In genomic region chr6:106122941-106123337, GRCh38 we compare ENCODE assay signal across 19 cellular contexts. TPM values are rescaled to one million over a fixed set of nuclear protein-coding genes. Genes with fewer than 3 reads are reported as not detected.
"Had no signal": no experiment of that assay in that cellular context is flagged by ENCODE, and none has a peak within 500 bp of the region (broad histone marks: within the 10 kb centered on the region; RNA-seq: fewer than 3 reads in every experiment).

No MANE protein-coding gene starts in this region.

- H3K27ac Mint-ChIP-seq: activated naive CD4-positive, alpha-beta T cell treated with anti-CD3 and anti-CD28 coated beads, Interleukin-2, amount 50 U/mL, for 72 hours; naive thymus-derived CD4-positive, alpha-beta T cell; neural progenitor cell; progenitor cell of endocrine pancreas had no signal

- H3K9me3 Mint-ChIP-seq: activated naive CD4-positive, alpha-beta T cell treated with anti-CD3 and anti-CD28 coated beads, Interleukin-2, amount 50 U/mL, for 72 hours; central memory CD8-positive, alpha-beta T cell; neural progenitor cell had no signal

- H3K27me3 ChIP-seq: breast epithelium, foreskin keratinocyte, neural progenitor cell, vagina had no signal

- H3K9me3 ChIP-seq: breast epithelium, left ventricle myocardium inferior, vagina had no signal

- H3K4me1 ChIP-seq: breast epithelium, left ventricle myocardium inferior, neural progenitor cell, vagina had no signal

- H3K27ac ChIP-seq: breast epithelium, foreskin keratinocyte, left ventricle myocardium inferior, neural progenitor cell, vagina had no signal

- H3K36me3 Mint-ChIP-seq: neural progenitor cell had no signal

- H3K27me3 Mint-ChIP-seq: central memory CD8-positive, alpha-beta T cell had no signal

- H3K36me3 ChIP-seq: breast epithelium, left ventricle myocardium inferior, neural progenitor cell, vagina had no signal

- H3K4me2 ChIP-seq: neural progenitor cell had no signal

- H3K4me3 ChIP-seq: breast epithelium, left ventricle myocardium inferior, neural progenitor cell, vagina had no signal

- H3K4me3 Mint-ChIP-seq: central memory CD8-positive, alpha-beta T cell; naive thymus-derived CD4-positive, alpha-beta T cell; neural progenitor cell; stimulated activated naive B cell treated with anti-CD40 and anti-IgM and Interleukin-4, amounts not matched to agents 10 μg/mL and 1 μg/mL and 100 μg/mL, for 72 hours had no signal

- FAIRE-seq: colon had no signal

- H3K9ac ChIP-seq: neural progenitor cell had no signal

- DNase-seq: activated CD4-positive, alpha-beta T cell treated with anti-CD3 and anti-CD28 coated beads for 1 hour; activated T-cell treated with anti-CD3 and anti-CD28 coated beads, Interleukin-2, amount 50 U/mL, for 1 hour; effector memory CD4-positive, alpha-beta T cell; foreskin keratinocyte; kidney glomerular epithelial cell; left ventricle myocardium inferior; naive thymus-derived CD4-positive, alpha-beta T cell; retina; stimulated activated CD4-positive, alpha-beta T cell treated with anti-CD3 and anti-CD28 coated beads, Interleukin-2, amount 100 ng/mL, for 48 hours; stimulated activated CD8-positive, alpha-beta memory T cell treated with anti-CD3 and anti-CD28 coated beads, Interleukin-4, amount 100 ng/mL, for 48 hours; stimulated activated naive B cell treated with anti-CD40 and anti-IgM and Interleukin-4, amounts not matched to agents 10 μg/mL and 1 μg/mL and 100 μg/mL, for 72 hours had no signal

RNA-seq across cellular contexts. Expression of gene PRDM1, which starts 36.8 kb away (rescaled TPM):
- total RNA-seq: osteocyte had no signal
